ENCODE assay signal across 8 cellular contexts in the genomic region with DNA sequence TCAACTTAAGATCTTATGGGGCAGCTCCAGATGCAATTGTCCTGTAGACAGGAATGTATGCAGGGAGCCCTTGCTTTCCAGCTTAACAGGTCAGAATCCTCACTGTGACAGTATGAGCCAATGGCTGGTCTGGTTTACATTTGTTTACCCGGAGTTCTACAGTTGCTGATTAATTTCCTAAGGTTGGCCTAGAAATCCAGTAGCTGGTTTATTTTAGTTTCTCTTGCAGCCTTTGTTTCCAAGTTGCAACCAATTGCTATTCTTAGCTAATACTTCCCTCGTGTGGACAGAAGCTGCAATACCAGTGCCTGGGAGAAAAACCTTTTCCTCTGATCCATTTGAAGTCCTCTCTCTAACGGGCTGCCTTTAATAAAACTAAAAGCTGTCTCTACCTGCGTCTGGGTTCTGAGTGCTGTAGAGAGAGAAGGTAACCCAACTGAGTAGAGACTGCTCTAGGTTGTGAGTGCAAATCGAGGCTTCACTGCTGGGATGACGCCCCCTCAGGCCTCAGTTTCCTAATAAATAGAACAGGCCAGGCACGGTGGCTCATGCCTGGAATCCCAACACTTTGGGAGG. TPM values are rescaled to one million over a fixed set of nuclear protein-coding genes. Genes with fewer than 3 reads are reported as not detected.
DNase-seq lines count a peak whose midpoint lies in the region; ATAC-seq lines count a peak whose summit lies in the region.

No MANE protein-coding gene starts in this region.

- H3K4me3 Mint-ChIP-seq in activated naive CD8-positive, alpha-beta T cell treated with anti-CD3 and anti-CD28 coated beads, Interleukin-2, amount 50 U/mL, for 24 hours: no peak overlapping the region

- H3K9me3 Mint-ChIP-seq in activated naive CD8-positive, alpha-beta T cell treated with anti-CD3 and anti-CD28 coated beads, Interleukin-2, amount 50 U/mL, for 24 hours: no peaks in the 10 kb centered on the region

- DNase-seq in EH (ENCODE audit: low read depth) (peak; percentile 69), HuH-7.5 (ENCODE audit: low spot score) (peak; percentile 67), NOMO-1 treated with DMSO at 0.1 percent for 48 hours (lab: John Stamatoyannopoulos, UW; ENCODE audit: unreplicated experiment) (peak; percentile 66), left cardiac atrium (no peak), retina (peak; percentile 83)
- DNase-seq in activated naive CD8-positive, alpha-beta T cell treated with anti-CD3 and anti-CD28 coated beads, Interleukin-2, amount 50 U/mL, for 24 hours: peak; percentile 6

- no peaks in the 10 kb centered on the region for H3K27me3 Mint-ChIP-seq in activated naive CD8-positive, alpha-beta T cell treated with anti-CD3 and anti-CD28 coated beads, Interleukin-2, amount 50 U/mL, for 24 hours

- no peak overlapping the region for H3K27ac Mint-ChIP-seq in activated naive CD8-positive, alpha-beta T cell treated with anti-CD3 and anti-CD28 coated beads, Interleukin-2, amount 50 U/mL, for 24 hours

- ATAC-seq in activated naive CD8-positive, alpha-beta T cell treated with anti-CD3 and anti-CD28 coated beads, Interleukin-2, amount 50 U/mL, for 24 hours: peak; percentile 43
- ATAC-seq in left cardiac atrium (peak; percentile 71 to 75), HG03354 (IDR thresholded peaks at IDR 0.05; ENCODE audit: poor library complexity, severe bottlenecking, unreplicated experiment) (no peak), GM18873 (IDR thresholded peaks at IDR 0.05; ENCODE audit: low FRiP score, unreplicated experiment) (no peak)

- no peaks in the 10 kb centered on the region for H3K36me3 Mint-ChIP-seq in activated naive CD8-positive, alpha-beta T cell treated with anti-CD3 and anti-CD28 coated beads, Interleukin-2, amount 50 U/mL, for 24 hours (ENCODE audit: low read depth)

- intact Hi-C loops in left cardiac atrium (cut with DNase I): loop anchor here in 1 of 2 donors (5.0 to 10.0 kb wide), 4 partner anchors 393 to 1420 kb away; no protein-coding TSS in a partner anchor

- H3K4me1 Mint-ChIP-seq in activated naive CD8-positive, alpha-beta T cell treated with anti-CD3 and anti-CD28 coated beads, Interleukin-2, amount 50 U/mL, for 24 hours: no peaks in the 10 kb centered on the region

RNA-seq across cellular contexts. Expression of a gene that starts 45.9 kb away (rescaled TPM):
- 10 to 100 TPM; 12.6 to 15.8 TPM for total RNA-seq in left cardiac atrium

Comparison
In these comparisons a context has a peak if more than half of its experiments do, and no peak if none do; other contexts are left out.
1. ATAC-seq: peak in activated naive CD8-positive, alpha-beta T cell treated with anti-CD3 and anti-CD28 coated beads, Interleukin-2, amount 50 U/mL, for 24 hours (single experiment) and left cardiac atrium (2 of 2); none in HG03354 (single experiment) and GM18873 (single experiment).